In genomic region chr1:201713093-201713810, GRCh38 we compare ENCODE assay signal across 8 cellular contexts.
A peak's percentile ranks its signal among the peaks of the same experiment; 100 is the strongest.
DNase-seq lines count a peak whose midpoint lies in the region; ATAC-seq and TF ChIP-seq lines count a peak whose summit lies in the region.

No MANE protein-coding gene starts in this region.

- no peaks in the 10 kb centered on the region for H3K27me3 ChIP-seq in muscle layer of duodenum (ENCODE audit: low read depth, low read length)

- intact Hi-C loops in natural killer cell (cut with micrococcal nuclease) = no loop called here

- H3K9me3 ChIP-seq in muscle layer of duodenum (ENCODE audit: control insufficient read depth in 1 of 2, low read length in 2 of 2) = no peaks in the 10 kb centered on the region

- no peaks in the 10 kb centered on the region for H3K9me3 Mint-ChIP-seq in natural killer cell

- ATAC-seq in HG03159 (IDR thresholded peaks at IDR 0.05; ENCODE audit: unreplicated experiment) = no peak
- no peak for ATAC-seq in natural killer cell

- peaks cover 0 to 9% of the 10 kb centered on the region in 2 donors for H3K36me3 ChIP-seq in muscle layer of duodenum (ENCODE audit: control insufficient read depth in 1 of 2, insufficient read depth in 2 of 2, low read length in 2 of 2)

- no peak overlapping the region for H3K27ac Mint-ChIP-seq in natural killer cell

- no peak for TF ChIP-seq CTCF in epithelial cell of proximal tubule (conservative IDR thresholded peaks at IDR 0.05; ENCODE audit: low read depth, low read length)
- TF ChIP-seq CTCF in natural killer cell (IDR thresholded peaks at IDR 0.05) = no peak

- H3K27ac ChIP-seq in muscle layer of duodenum (ENCODE audit: low read length) = peak overlapping the region; percentile 93

- H3K4me1 ChIP-seq in muscle layer of duodenum (ENCODE audit: control insufficient read depth in 1 of 2, insufficient read depth in 2 of 2, low read length in 2 of 2) = peaks cover 27 to 71% of the 10 kb centered on the region in 2 donors

- no peaks in the 10 kb centered on the region for H3K27me3 Mint-ChIP-seq in natural killer cell (ENCODE audit: low read depth in 2 of 2)

- peak; percentile 99 for DNase-seq in EL
- peak; percentile 90 for DNase-seq in RKO (ENCODE audit: low spot score)
- peak; percentile 93 for DNase-seq in epithelial cell of proximal tubule (ENCODE audit: low read depth)
- DNase-seq in central memory CD4-positive, alpha-beta T cell = no peak
- no peak for DNase-seq in DMS153 treated with DMSO at 0.1 percent for 48 hours (lab: John Stamatoyannopoulos, UW; ENCODE audit: unreplicated experiment)
- DNase-seq in natural killer cell = no peak

- no peaks in the 10 kb centered on the region for H3K36me3 Mint-ChIP-seq in natural killer cell

- no peaks in the 10 kb centered on the region for H3K4me1 Mint-ChIP-seq in natural killer cell

- H3K4me3 Mint-ChIP-seq in natural killer cell = no peak overlapping the region

- H3K4me3 ChIP-seq in epithelial cell of proximal tubule (ENCODE audit: low read depth, low read length) = no peak overlapping the region
- H3K4me3 ChIP-seq in muscle layer of duodenum (ENCODE audit: low read depth in 1 of 2, low read length in 2 of 2) = no peak overlapping the region

Comparison
In these comparisons a context has a peak if more than half of its experiments do, and no peak if none do; other contexts are left out.
1. DNase-seq: peak in EL (single experiment), RKO (single experiment) and epithelial cell of proximal tubule (single experiment); none in central memory CD4-positive, alpha-beta T cell (single experiment), DMS153 treated with DMSO at 0.1 percent for 48 hours (single experiment) and natural killer cell (single experiment).